12 cellular contexts compared by ENCODE assay signal in genomic region chr5:83488821-83489220, GRCh38. TPM values are rescaled to one million over a fixed set of nuclear protein-coding genes. Genes with fewer than 3 reads are reported as not detected.
A peak's percentile ranks its signal among the peaks of the same experiment; 100 is the strongest.
DNase-seq lines count a peak whose midpoint lies in the region; TF ChIP-seq lines count a peak whose summit lies in the region.
"Had no signal": no experiment of that assay in that cellular context is flagged by ENCODE, and none has a peak within 500 bp of the region (broad histone marks: within the 10 kb centered on the region; RNA-seq: fewer than 3 reads in every experiment).

No MANE protein-coding gene starts in this region.

- no peak overlapping the region for H3K9ac ChIP-seq in fibroblast of lung (ENCODE audit: insufficient read depth, low read length)
- H3K9ac ChIP-seq in neural cell (ENCODE audit: low read length): peak overlapping the region; percentile 47
- H3K9ac ChIP-seq in mesendoderm (ENCODE audit: low read length): no peak overlapping the region
- H3K9ac ChIP-seq: BLaER1 had no signal

- H3K36me3 ChIP-seq in fibroblast of lung (ENCODE audit: control insufficient read depth, insufficient read depth, low read length) (peaks cover 7% of the 10 kb centered on the region), neural cell (ENCODE audit: insufficient read depth, low read length) (peaks cover 56% of the 10 kb centered on the region), mesendoderm (ENCODE audit: control insufficient read depth, insufficient read depth, low read length) (peaks cover 2% of the 10 kb centered on the region)
- H3K36me3 ChIP-seq: BLaER1 had no signal

- H3K9me3 ChIP-seq in fibroblast of lung (ENCODE audit: control insufficient read depth, insufficient read depth, low read depth, low read length) (no peaks in the 10 kb centered on the region), neural cell (ENCODE audit: low read length) (no peaks in the 10 kb centered on the region)
- H3K9me3 ChIP-seq: BLaER1, Caco-2 had no signal

- H3K4me3 ChIP-seq in fibroblast of lung (replicated peaks in 1 of 4; ENCODE audit: control extremely low read depth in 1 of 4, insufficient read depth in 1 of 4, low read depth in 3 of 4, low read length in 4 of 4) (no peak overlapping the region), neural cell (ENCODE audit: low read length) (peak overlapping the region; percentile 84), mesendoderm (ENCODE audit: low read length) (no peak overlapping the region)
- H3K4me3 ChIP-seq: BLaER1, K562 had no signal

- no peak for TF ChIP-seq RAD21 in neural cell (conservative IDR thresholded peaks at IDR 0.05)

- H3K27me3 ChIP-seq in fibroblast of lung (ENCODE audit: control insufficient read depth, insufficient read depth, low read length) (no peaks in the 10 kb centered on the region), neural cell (ENCODE audit: insufficient read depth, low read depth, low read length) (no peaks in the 10 kb centered on the region), mesendoderm (ENCODE audit: insufficient read depth, low read length, poor library complexity) (no peaks in the 10 kb centered on the region)
- H3K27me3 ChIP-seq: BLaER1 had no signal

- H3K56ac ChIP-seq in mesendoderm (ENCODE audit: low read length): no peak overlapping the region

- H3K23ac ChIP-seq in mesendoderm (ENCODE audit: low read length): no peak overlapping the region

- H3K4me2 ChIP-seq in fibroblast of lung (ENCODE audit: extremely low read depth, insufficient read depth, low read length): peak overlapping the region; percentile 54
- H3K4me2 ChIP-seq in neural cell (ENCODE audit: low read length): peak overlapping the region; percentile 76
- no peak overlapping the region for H3K4me2 ChIP-seq in mesendoderm (ENCODE audit: low read length)
- H3K4me2 ChIP-seq: BLaER1 had no signal

- H4K8ac ChIP-seq in mesendoderm (ENCODE audit: low read depth, low read length): no peak overlapping the region

- H2BK15ac ChIP-seq in mesendoderm (replicated peaks; ENCODE audit: low read depth): no peak overlapping the region

- H2BK5ac ChIP-seq in mesendoderm (ENCODE audit: low read length): no peak overlapping the region

- no peak overlapping the region for H4K5ac ChIP-seq in mesendoderm (ENCODE audit: low read length)

- no peak overlapping the region for H3K18ac ChIP-seq in mesendoderm (ENCODE audit: low read length)

- H2AFZ ChIP-seq in fibroblast of lung (ENCODE audit: low read length) (no peak overlapping the region), neural cell (ENCODE audit: low read depth, low read length) (no peak overlapping the region)

- H3K79me2 ChIP-seq in fibroblast of lung (ENCODE audit: control insufficient read depth, insufficient read depth, low read length) (peaks cover 5% of the 10 kb centered on the region), neural cell (replicated peaks; ENCODE audit: insufficient read depth, low read length) (peaks cover 100% of the 10 kb centered on the region), mesendoderm (ENCODE audit: control insufficient read depth, insufficient read depth, low read length) (no peaks in the 10 kb centered on the region)

- no peak overlapping the region for H2BK120ac ChIP-seq in mesendoderm (ENCODE audit: low read depth, low read length)

- peaks cover 13% of the 10 kb centered on the region for H3F3A ChIP-seq in neural cell (ENCODE audit: insufficient read depth, low read length, poor library complexity, severe bottlenecking)

- no peak overlapping the region for H2AK5ac ChIP-seq in mesendoderm (ENCODE audit: low read length)

- H3K9me2 ChIP-seq in neural cell (ENCODE audit: insufficient read depth, low read length): no peaks in the 10 kb centered on the region

- TF ChIP-seq EP300 in neural cell (conservative IDR thresholded peaks at IDR 0.05; ENCODE audit: poor library complexity, severe bottlenecking): no peak

- no peak overlapping the region for H3K4ac ChIP-seq in mesendoderm (ENCODE audit: low read depth, low read length)

- H3K4me1 ChIP-seq in fibroblast of lung (ENCODE audit: control insufficient read depth, extremely low read depth, insufficient read depth, low read length) (peaks cover 2% of the 10 kb centered on the region), mesendoderm (ENCODE audit: control insufficient read depth, low read depth, low read length) (peaks cover 10% of the 10 kb centered on the region)
- H3K4me1 ChIP-seq: BLaER1 had no signal

- DNase-seq in ELR (ENCODE audit: low read depth) (peak; percentile 76), fibroblast of lung (ENCODE audit: low read depth in 2 of 2) (peak in 1 of 2 donors; percentile 79), OCI-M1 (lab: John Stamatoyannopoulos, UW) (no peak), amniotic stem cell (lab: John Stamatoyannopoulos, UW) (no peak), mesendoderm (no peak)
- DNase-seq: AML-193; Caco-2; CD8-positive, alpha-beta memory T cell had no signal

- H3K27ac ChIP-seq in fibroblast of lung (ENCODE audit: insufficient read depth, low read length) (peak overlapping the region; percentile 20), neural cell (ENCODE audit: low read length) (peak overlapping the region; percentile 99), mesendoderm (ENCODE audit: low read depth, low read length) (no peak overlapping the region)
- H3K27ac ChIP-seq: BLaER1, HL-60 had no signal

- no peak for TF ChIP-seq CTCF in fibroblast of lung (conservative IDR thresholded peaks at IDR 0.05 in 1 of 2, IDR thresholded peaks at IDR 0.05 in 1 of 2; ENCODE audit: low read depth in 1 of 2, low read length in 2 of 2)
- no peak for TF ChIP-seq CTCF in neural cell (IDR thresholded peaks at IDR 0.05; ENCODE audit: poor library complexity, severe bottlenecking)

- H3K79me1 ChIP-seq in mesendoderm (ENCODE audit: low read length): peaks cover 2% of the 10 kb centered on the region

- H4K20me1 ChIP-seq in fibroblast of lung (ENCODE audit: control insufficient read depth, extremely low read depth, insufficient read depth, low read length) (no peaks in the 10 kb centered on the region), neural cell (ENCODE audit: insufficient read depth) (peaks cover 94% of the 10 kb centered on the region)
- H4K20me1 ChIP-seq: BLaER1 had no signal

TF ChIP-seq in neural cell, 6 proteins besides CTCF, POLR2A, EP300 and RAD21:
- no peak for TF ChIP-seq REST (IDR thresholded peaks at IDR 0.05; ENCODE audit: borderline replicate concordance)
- TF ChIP-seq TAF1 (IDR thresholded peaks at IDR 0.05; ENCODE audit: low read depth): no peak
- no peak for TF ChIP-seq SMC3 (conservative IDR thresholded peaks at IDR 0.05; ENCODE audit: poor library complexity)
- TF ChIP-seq EZH2 (IDR thresholded peaks at IDR 0.05; ENCODE audit: borderline replicate concordance, insufficient read depth, low read length, poor library complexity, severe bottlenecking): no peak
- TF ChIP-seq MXI1 (conservative IDR thresholded peaks at IDR 0.05; ENCODE audit: poor library complexity, severe bottlenecking): no peak
- no peak for TF ChIP-seq POLR2AphosphoS5 (IDR thresholded peaks at IDR 0.05)

RNA-seq across cellular contexts. Expression of gene VCAN, which starts 17.3 kb away (rescaled TPM):
- total RNA-seq in fibroblast of lung: 190 and 227 TPM in 2 replicates
- 51.9 and 144 TPM in 2 replicates for polyA plus RNA-seq in fibroblast of lung
- polyA plus RNA-seq in fibroblast of lung (2012): 45.9 and 123 TPM in 2 replicates
- polyA minus RNA-seq in fibroblast of lung (ENCODE audit: low replicate concordance): 175 and 349 TPM in 2 replicates
- 1,185 and 1,274 TPM in 2 replicates for polyA plus RNA-seq in neural cell
- polyA minus RNA-seq in neural cell: 3,969 and 5,103 TPM in 2 replicates
- 115 TPM for polyA plus RNA-seq in mesendoderm (2013, experiment 1 of 2)
- polyA plus RNA-seq in mesendoderm (2013, experiment 2 of 2): 116 TPM
- polyA plus RNA-seq: CD8-positive, alpha-beta memory T cell had no signal
